8 cellular contexts compared by ENCODE assay signal in genomic region chr17:39461911-39462641, GRCh38. TPM values are rescaled to one million over a fixed set of nuclear protein-coding genes. Genes with fewer than 3 reads are reported as not detected.
DNase-seq lines count a peak whose midpoint lies in the region; ATAC-seq and TF ChIP-seq lines count a peak whose summit lies in the region.

No MANE protein-coding gene starts in this region.

- TF ChIP-seq CTCF in esophagus squamous epithelium (IDR thresholded peaks at IDR 0.05), result no peak
- TF ChIP-seq CTCF in transverse colon (IDR thresholded peaks at IDR 0.05), result no peak

- peaks cover 7% of the 10 kb centered on the region for H3K27me3 Mint-ChIP-seq in CD4-positive, CD25-positive, alpha-beta regulatory T cell
- no peaks in the 10 kb centered on the region for H3K27me3 Mint-ChIP-seq in naive B cell

- peaks cover 12% of the 10 kb centered on the region for H3K36me3 Mint-ChIP-seq in CD4-positive, CD25-positive, alpha-beta regulatory T cell
- peaks cover 0 to 8% of the 10 kb centered on the region in 2 donors for H3K36me3 Mint-ChIP-seq in naive B cell

- TF ChIP-seq POLR2A in esophagus squamous epithelium (IDR thresholded peaks at IDR 0.05) (no peak), transverse colon (IDR thresholded peaks at IDR 0.05) (no peak)

- H3K4me1 Mint-ChIP-seq in CD4-positive, CD25-positive, alpha-beta regulatory T cell, result peaks cover 4 to 53% (median 25%) of the 10 kb centered on the region in 4 donors
- H3K4me1 Mint-ChIP-seq in naive B cell, result peaks cover 30 to 52% (median 36%) of the 10 kb centered on the region in 3 donors

- H3K27me3 ChIP-seq in CD4-positive, CD25-positive, alpha-beta regulatory T cell (ENCODE audit: control insufficient read depth, insufficient read depth, low read length), result no peaks in the 10 kb centered on the region
- H3K27me3 ChIP-seq in esophagus squamous epithelium, result no peaks in the 10 kb centered on the region
- H3K27me3 ChIP-seq in transverse colon, result no peaks in the 10 kb centered on the region

- in situ Hi-C loops in transverse colon (cut with MboI; ENCODE audit: low pct_ligation_motif_present in 1 of 4, low pct_unique_long_range_greater_than_20kb in 1 of 4, low sequenced_read_pairs in 3 of 4), result no loop called here

- peak overlapping the region; percentile 92 to 98 (median 98) for H3K27ac Mint-ChIP-seq in CD4-positive, CD25-positive, alpha-beta regulatory T cell
- peak overlapping the region; percentile 96 to 99 (median 98) for H3K27ac Mint-ChIP-seq in naive B cell

- H3K27ac ChIP-seq in CD4-positive, CD25-positive, alpha-beta regulatory T cell (ENCODE audit: insufficient read depth, low read length, poor library complexity, severe bottlenecking), result peak overlapping the region; percentile 95
- H3K27ac ChIP-seq in esophagus squamous epithelium, result peak overlapping the region; percentile 98 to 99 (median 99)
- peak overlapping the region; percentile 97 to 100 (median 98) for H3K27ac ChIP-seq in transverse colon

- WGBS in esophagus squamous epithelium, 2 donors, result 0% methylated on average over 20 to 29 of the region's 37 CpGs
- WGBS in transverse colon (ENCODE audit: low coverage in 1 of 2), 2 donors, result 0% methylated on average over 19 to 37 of the region's 37 CpGs

- H3K4me1 ChIP-seq in CD4-positive, CD25-positive, alpha-beta regulatory T cell (ENCODE audit: control insufficient read depth, insufficient read depth, low read length, poor library complexity, severe bottlenecking), result peaks cover 36% of the 10 kb centered on the region
- H3K4me1 ChIP-seq in esophagus squamous epithelium, result peaks cover 15 to 47% (median 22%) of the 10 kb centered on the region in 3 donors
- H3K4me1 ChIP-seq in transverse colon, result peaks cover 10 to 39% (median 32%) of the 10 kb centered on the region in 4 donors

- peak overlapping the region; percentile 97 for H3K4me3 ChIP-seq in CD4-positive, CD25-positive, alpha-beta regulatory T cell (ENCODE audit: low read depth, low read length)
- H3K4me3 ChIP-seq in esophagus squamous epithelium, result peak overlapping the region; percentile 87 to 95 (median 91)
- H3K4me3 ChIP-seq in transverse colon, result peak overlapping the region; percentile 73 to 97 (median 79)

- no peaks in the 10 kb centered on the region for H3K9me3 Mint-ChIP-seq in CD4-positive, CD25-positive, alpha-beta regulatory T cell
- H3K9me3 Mint-ChIP-seq in naive B cell, result peaks cover 0 to 3% (median 0%) of the 10 kb centered on the region in 7 donors

- peak overlapping the region; percentile 97 to 100 (median 98) for H3K4me3 Mint-ChIP-seq in CD4-positive, CD25-positive, alpha-beta regulatory T cell
- H3K4me3 Mint-ChIP-seq in naive B cell, result peak overlapping the region; percentile 93 to 100 (median 96)

- H3K36me3 ChIP-seq in CD4-positive, CD25-positive, alpha-beta regulatory T cell (ENCODE audit: control insufficient read depth, insufficient read depth, low read length), result peaks cover 5% of the 10 kb centered on the region
- H3K36me3 ChIP-seq in esophagus squamous epithelium, result peaks cover 0 to 8% (median 0%) of the 10 kb centered on the region in 3 donors
- no peaks in the 10 kb centered on the region for H3K36me3 ChIP-seq in transverse colon

- TF ChIP-seq EP300 in transverse colon (IDR thresholded peaks at IDR 0.05; ENCODE audit: low read depth), result no peak

- intact Hi-C loops in esophagus squamous epithelium (cut with DNase I) (no loop called here), transverse colon (cut with DNase I; ENCODE audit: low total_unique reads) (no loop called here)

- no peak for DNase-seq in CD4-positive, CD25-positive, alpha-beta regulatory T cell
- DNase-seq in HuH-7.5 (ENCODE audit: low spot score) (peak; percentile 50), esophagus squamous epithelium (lab: John Stamatoyannopoulos, UW) (no peak), naive B cell (no peak), transverse colon (no peak)
- peak; percentile 25 for DNase-seq in activated CD8-positive, alpha-beta memory T cell treated with anti-CD3 and anti-CD28 coated beads, Interleukin-2, amount 50 U/mL, for 24 hours (ENCODE audit: extremely low read depth)

- ATAC-seq in CD4-positive, CD25-positive, alpha-beta regulatory T cell (ENCODE audit: low read depth in 2 of 2), result peak; percentile 65 to 68
- ATAC-seq in GM19372 (IDR thresholded peaks at IDR 0.05; ENCODE audit: low read depth, unreplicated experiment) (peak; percentile 39), naive B cell (ENCODE audit: low read depth in 2 of 2) (peak in 1 of 2 donors; percentile 70), GM18873 (IDR thresholded peaks at IDR 0.05; ENCODE audit: low FRiP score, unreplicated experiment) (no peak)

- no peaks in the 10 kb centered on the region for H3K9me3 ChIP-seq in CD4-positive, CD25-positive, alpha-beta regulatory T cell (ENCODE audit: control insufficient read depth in 2 of 2, low read length in 2 of 2)
- H3K9me3 ChIP-seq in esophagus squamous epithelium (no peaks in the 10 kb centered on the region), transverse colon (no peaks in the 10 kb centered on the region)

RNA-seq across cellular contexts. Expression of gene CDK12, which starts 0.8 kb away (rescaled TPM):
- total RNA-seq in CD4-positive, CD25-positive, alpha-beta regulatory T cell, result 110 TPM
- 1 to 10 TPM; 2.1 to 4.4 (median 3.3) TPM for polyA plus RNA-seq in CD4-positive, CD25-positive, alpha-beta regulatory T cell
- total RNA-seq in esophagus squamous epithelium, result 10 to 100 TPM; 22.9 to 47.3 (median 33.5) TPM
- 1 to 10 TPM in 5 of 6 donors, under 1 TPM in 1; 0.32 to 8.1 (median 4.3) TPM for polyA plus RNA-seq in naive B cell (ENCODE audit: low read depth in 6 of 6)
- 10 to 100 TPM; 31.4 to 66.5 (median 49.4) TPM for total RNA-seq in transverse colon

RNA-seq across cellular contexts. Expression of gene MED1, which starts 11.0 kb away (rescaled TPM):
- total RNA-seq in CD4-positive, CD25-positive, alpha-beta regulatory T cell, result 45.4 TPM
- 10 to 100 TPM; 15.8 to 20.2 (median 18.3) TPM for polyA plus RNA-seq in CD4-positive, CD25-positive, alpha-beta regulatory T cell
- 10 to 100 TPM; 11.2 to 22.9 (median 16.1) TPM for total RNA-seq in esophagus squamous epithelium
- 10 to 100 TPM in 5 of 6 donors, 1 to 10 TPM in 1; 6.9 to 24.4 (median 20.2) TPM for polyA plus RNA-seq in naive B cell (ENCODE audit: low read depth in 6 of 6)
- 10 to 100 TPM in 3 of 4 donors, 1 to 10 TPM in 1; 4.8 to 20.9 (median 18.7) TPM for total RNA-seq in transverse colon

Comparison
In these comparisons a context has a peak if more than half of its experiments do, and no peak if none do; other contexts are left out.
1. DNase-seq: peak in HuH-7.5 (single experiment) and activated CD8-positive, alpha-beta memory T cell treated with anti-CD3 and anti-CD28 coated beads, Interleukin-2, amount 50 U/mL, for 24 hours (single experiment); none in CD4-positive, CD25-positive, alpha-beta regulatory T cell (0 of 3), esophagus squamous epithelium (single experiment), naive B cell (single experiment) and transverse colon (single experiment).
2. Peak in every context shown above with its lines, with median percentiles within 50 percentile points of each other: H3K27ac ChIP-seq and H3K4me3 ChIP-seq.